In the genomic region with DNA sequence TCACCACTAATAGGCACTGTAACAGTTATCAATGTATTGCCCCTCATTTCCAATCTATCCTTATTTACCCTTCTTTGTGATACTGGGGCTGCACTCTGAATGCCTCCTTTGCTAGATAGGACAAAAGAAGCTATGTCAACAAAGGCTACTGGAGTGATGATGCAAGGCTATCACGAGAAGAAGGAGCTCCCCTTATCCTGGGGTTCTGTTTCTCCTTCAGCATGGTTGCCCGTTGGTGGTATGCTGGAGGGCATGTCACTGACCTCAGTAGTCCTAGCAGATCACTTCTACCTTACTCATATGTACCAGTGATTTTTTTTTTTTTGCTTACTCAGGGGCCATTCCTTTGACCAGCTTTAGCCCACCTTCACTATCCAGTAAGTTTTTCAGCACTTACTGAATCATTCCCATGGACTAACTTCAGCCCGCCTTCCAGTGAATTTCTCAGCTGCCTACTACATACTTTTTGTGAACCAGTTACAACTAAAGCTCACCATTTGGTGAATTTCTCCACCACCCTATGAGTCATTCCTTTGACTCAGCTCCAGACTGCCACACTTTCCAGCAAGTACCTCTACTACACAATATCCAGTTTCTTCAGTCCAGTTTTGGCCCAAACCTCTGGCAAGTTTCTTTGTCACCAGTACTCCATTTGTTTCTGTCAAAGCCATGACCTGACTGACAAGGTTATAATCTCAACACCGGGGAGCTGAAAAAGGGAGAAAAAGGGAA, we compare ENCODE assay signal across 12 cellular contexts.
DNase-seq lines count a peak whose midpoint lies in the region; ATAC-seq and TF ChIP-seq lines count a peak whose summit lies in the region.
"Had no signal": no experiment of that assay in that cellular context is flagged by ENCODE, and none has a peak within 500 bp of the region (broad histone marks: within the 10 kb centered on the region; RNA-seq: fewer than 3 reads in every experiment).

No MANE protein-coding gene starts in this region.

- peaks cover 0 to 21% (median 2%) of the 10 kb centered on the region in 9 donors for H3K9me3 Mint-ChIP-seq in naive thymus-derived CD8-positive, alpha-beta T cell
- peaks cover 0 to 3% (median 0%) of the 10 kb centered on the region in 7 donors for H3K9me3 Mint-ChIP-seq in CD14-positive monocyte

- no peaks in the 10 kb centered on the region for H3K27me3 ChIP-seq in lower lobe of right lung (ENCODE audit: low read depth)

- no peak overlapping the region for H3K4me3 Mint-ChIP-seq in naive thymus-derived CD8-positive, alpha-beta T cell
- H3K4me3 Mint-ChIP-seq in CD14-positive monocyte: peak overlapping the region in 1 of 2 donors; percentile 4
- H3K4me3 Mint-ChIP-seq: dendritic cell treated with granulocyte-macrophage colony-stimulating factor and Interleukin-4, amounts not matched to agents 40 ng/mL and 50 ng/mL, for 4 days had no signal

- no peak for TF ChIP-seq CTCF in astrocyte of the spinal cord (IDR thresholded peaks at IDR 0.05; ENCODE audit: low read depth, low read length)
- no peak for TF ChIP-seq CTCF in lower lobe of right lung (IDR thresholded peaks at IDR 0.05)
- no peak for TF ChIP-seq CTCF in CD14-positive monocyte (IDR thresholded peaks at IDR 0.05)

- peak; percentile 17 to 41 for ATAC-seq in lower lobe of right lung
- ATAC-seq in naive thymus-derived CD8-positive, alpha-beta T cell: no peak

- no peak overlapping the region for H3K27ac ChIP-seq in lower lobe of right lung
- H3K27ac ChIP-seq: parathyroid adenoma, VCaP had no signal

- no peaks in the 10 kb centered on the region for H3K4me1 Mint-ChIP-seq in naive thymus-derived CD8-positive, alpha-beta T cell
- H3K4me1 Mint-ChIP-seq in CD14-positive monocyte: no peaks in the 10 kb centered on the region

- H3K4me3 ChIP-seq in astrocyte of the spinal cord (ENCODE audit: low read depth, low read length) (no peak overlapping the region), lower lobe of right lung (no peak overlapping the region)

- in situ Hi-C loops in astrocyte of the spinal cord (cut with HindIII; ENCODE audit: low sequenced_read_pairs): no loop called here

- POLR2A ChIA-PET in naive thymus-derived CD8-positive, alpha-beta T cell (lab: Charles Lee): no interaction called here

- DNase-seq in Ammon's horn (ENCODE audit: low spot score) (peak; percentile 20), LoVo (ENCODE audit: low spot score) (peak; percentile 11), astrocyte of the spinal cord (ENCODE audit: low read depth, low spot score) (peak; percentile 84), lower lobe of right lung (no peak), NCI-H526 (lab: John Stamatoyannopoulos, UW) (no peak), CD14-positive monocyte (ENCODE audit: low spot score) (no peak)
- no peak for DNase-seq in activated CD8-positive, alpha-beta memory T cell treated with anti-CD3 and anti-CD28 coated beads, Interleukin-2, amount 50 U/mL, for 4 hours
- no peak for DNase-seq in naive thymus-derived CD8-positive, alpha-beta T cell
- DNase-seq: NCI-H1092 had no signal

- H3K9me3 ChIP-seq in lower lobe of right lung: no peaks in the 10 kb centered on the region

- no peaks in the 10 kb centered on the region for H3K27me3 Mint-ChIP-seq in naive thymus-derived CD8-positive, alpha-beta T cell
- no peaks in the 10 kb centered on the region for H3K27me3 Mint-ChIP-seq in CD14-positive monocyte (ENCODE audit: low read depth in 3 of 3)
- H3K27me3 Mint-ChIP-seq: dendritic cell treated with granulocyte-macrophage colony-stimulating factor and Interleukin-4, amounts not matched to agents 40 ng/mL and 50 ng/mL, for 4 days had no signal

- no peaks in the 10 kb centered on the region for H3K36me3 ChIP-seq in lower lobe of right lung

- intact Hi-C loops in lower lobe of right lung (cut with DNase I) (no loop called here), CD14-positive monocyte (cut with micrococcal nuclease) (no loop called here)

- H3K27ac Mint-ChIP-seq in naive thymus-derived CD8-positive, alpha-beta T cell: no peak overlapping the region
- no peak overlapping the region for H3K27ac Mint-ChIP-seq in CD14-positive monocyte
- H3K27ac Mint-ChIP-seq: dendritic cell treated with granulocyte-macrophage colony-stimulating factor and Interleukin-4, amounts not matched to agents 40 ng/mL and 50 ng/mL, for 4 days had no signal

- H3K36me3 Mint-ChIP-seq in naive thymus-derived CD8-positive, alpha-beta T cell: no peaks in the 10 kb centered on the region
- no peaks in the 10 kb centered on the region for H3K36me3 Mint-ChIP-seq in CD14-positive monocyte

- no peaks in the 10 kb centered on the region for H3K4me1 ChIP-seq in lower lobe of right lung
- H3K4me1 ChIP-seq: parathyroid adenoma had no signal

Comparison
In these comparisons a context has a peak if more than half of its experiments do, and no peak if none do; other contexts are left out.
1. DNase-seq: peak in Ammon's horn (single experiment), LoVo (single experiment) and astrocyte of the spinal cord (single experiment); none in lower lobe of right lung (single experiment), NCI-H526 (0 of 2), activated CD8-positive, alpha-beta memory T cell treated with anti-CD3 and anti-CD28 coated beads, Interleukin-2, amount 50 U/mL, for 4 hours (single experiment), naive thymus-derived CD8-positive, alpha-beta T cell (0 of 10) and CD14-positive monocyte (single experiment).
2. ATAC-seq: peak in lower lobe of right lung (2 of 2); none in naive thymus-derived CD8-positive, alpha-beta T cell (0 of 2).